Comparison of ENCODE assay signal across 23 cellular contexts in the genomic region with DNA sequence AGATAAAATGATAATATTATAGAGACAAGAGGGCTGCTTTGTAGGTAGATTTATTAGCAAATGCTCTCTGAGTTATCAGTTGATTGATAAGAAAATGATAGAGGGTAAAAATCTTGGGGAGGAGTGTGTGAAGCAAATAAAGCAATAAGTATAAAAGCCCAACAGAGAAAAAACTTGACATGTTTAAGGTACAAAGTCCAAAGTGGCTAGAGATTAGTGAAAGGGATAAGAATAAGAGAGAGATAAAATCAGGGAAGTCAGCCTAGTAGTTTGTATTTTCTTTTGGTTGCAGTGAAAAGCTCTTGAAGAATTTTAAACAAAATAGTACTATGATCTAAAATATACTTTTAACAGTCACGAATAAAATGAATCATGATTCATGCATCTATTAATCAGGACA.
DNase-seq lines count a peak whose midpoint lies in the region; FAIRE-seq and TF ChIP-seq lines count a peak whose summit lies in the region.
"Had no signal": no experiment of that assay in that cellular context is flagged by ENCODE, and none has a peak within 500 bp of the region (broad histone marks: within the 10 kb centered on the region; RNA-seq: fewer than 3 reads in every experiment).

No MANE protein-coding gene starts in this region.

- no peaks in the 10 kb centered on the region for H3K36me3 Mint-ChIP-seq in astrocyte (ENCODE audit: low read depth, unreplicated experiment)
- H3K36me3 Mint-ChIP-seq: CD8-positive, alpha-beta memory T cell had no signal

- H3K9me3 Mint-ChIP-seq in astrocyte (ENCODE audit: unreplicated experiment) = no peaks in the 10 kb centered on the region
- H3K9me3 Mint-ChIP-seq: CD8-positive, alpha-beta memory T cell; H9; HFFc6 had no signal

- H2AK5ac ChIP-seq in mesenchymal stem cell (ENCODE audit: low read length, severe bottlenecking) = no peak overlapping the region

- no peak overlapping the region for H2BK15ac ChIP-seq in mesenchymal stem cell (ENCODE audit: low read depth, poor library complexity, severe bottlenecking)

- H3K14ac ChIP-seq in mesenchymal stem cell (ENCODE audit: low read length in 2 of 2) = no peak overlapping the region

- H3K27ac ChIP-seq in astrocyte (ENCODE audit: low read depth, low read length) = no peak overlapping the region
- H3K27ac ChIP-seq in mesenchymal stem cell (ENCODE audit: low read length, poor library complexity, severe bottlenecking) = no peak overlapping the region
- H3K27ac ChIP-seq: BLaER1 treated with 17β-estradiol and CSF1 and Interleukin-3, amounts not matched to agents 10 nM and 100 nM; Peyer's patch; SJCRH30 had no signal

- no peak overlapping the region for H2AFZ ChIP-seq in astrocyte (ENCODE audit: low read depth, low read length)
- no peak overlapping the region for H2AFZ ChIP-seq in mesenchymal stem cell (ENCODE audit: low read depth, low read length)

- H3K9ac ChIP-seq in astrocyte (ENCODE audit: low read length) (no peak overlapping the region), mesenchymal stem cell (ENCODE audit: low read length) (peak overlapping the region; percentile 18)
- H3K9ac ChIP-seq: BLaER1 treated with 17β-estradiol and CSF1 and Interleukin-3, amounts not matched to agents 10 nM and 100 nM had no signal

- peak; percentile 15 for DNase-seq in DMS53 (lab: John Stamatoyannopoulos, UW)
- no peak for DNase-seq in DMS53 treated with DMSO at 0.1 percent for 48 hours (lab: John Stamatoyannopoulos, UW; ENCODE audit: unreplicated experiment)
- DNase-seq in astrocyte (ENCODE audit: low read depth) = no peak
- DNase-seq in mesenchymal stem cell = no peak
- no peak for DNase-seq in activated effector memory CD4-positive, alpha-beta T cell treated with anti-CD3 and anti-CD28 coated beads, Interleukin-2, amount 50 U/mL, for 16 hours
- DNase-seq in C1 segment of cervical spinal cord (lab: John Stamatoyannopoulos, UW) = no peak
- no peak for DNase-seq in foreskin melanocyte
- no peak for DNase-seq in SIG-M5 treated with dmso at 0.1 percent for 504 hours (lab: John Stamatoyannopoulos, UW; ENCODE audit: unreplicated experiment)
- DNase-seq: 8988T; CD8-positive, alpha-beta memory T cell; DMS79; H9; HFFc6; KBM-7; NCI-H1092 treated with DMSO at 0.1 percent for 48 hours; NCI-H1436 treated with DMSO at 0.1 percent for 48 hours; NCI-H2029; NCI-H2227 treated with DMSO at 0.1 percent for 48 hours; NCI-H510A; Peyer's patch; SJCRH30 had no signal

- H2BK5ac ChIP-seq in mesenchymal stem cell (ENCODE audit: low read depth, low read length, poor library complexity, severe bottlenecking) = no peak overlapping the region

- H3K27me3 ChIP-seq in astrocyte (ENCODE audit: insufficient read depth, low read length) = no peaks in the 10 kb centered on the region
- no peaks in the 10 kb centered on the region for H3K27me3 ChIP-seq in mesenchymal stem cell (ENCODE audit: control insufficient read depth in 1 of 2, insufficient read depth in 1 of 2, low read length in 2 of 2)
- H3K27me3 ChIP-seq: BLaER1 treated with 17β-estradiol and CSF1 and Interleukin-3, amounts not matched to agents 10 nM and 100 nM; Peyer's patch; SJCRH30 had no signal

- TF ChIP-seq CTCF in astrocyte (IDR thresholded peaks at IDR 0.05; ENCODE audit: insufficient read depth, low read depth, low read length) = no peak

- H3K4me3 ChIP-seq in astrocyte (ENCODE audit: insufficient read depth, low read depth, low read length) (no peak overlapping the region), mesenchymal stem cell (ENCODE audit: insufficient read depth in 1 of 2, low read depth in 1 of 2, low read length in 2 of 2) (no peak overlapping the region)
- H3K4me3 ChIP-seq: BLaER1 treated with 17β-estradiol and CSF1 and Interleukin-3, amounts not matched to agents 10 nM and 100 nM; Peyer's patch; SJCRH30 had no signal

- H2BK120ac ChIP-seq in mesenchymal stem cell (ENCODE audit: low read depth, low read length) = no peak overlapping the region

- H3K23ac ChIP-seq in mesenchymal stem cell (ENCODE audit: low read length in 2 of 2) = no peak overlapping the region

- no peaks in the 10 kb centered on the region for H3K36me3 ChIP-seq in astrocyte (ENCODE audit: insufficient read depth, low read length)
- no peaks in the 10 kb centered on the region for H3K36me3 ChIP-seq in mesenchymal stem cell (ENCODE audit: control insufficient read depth in 1 of 2, insufficient read depth in 2 of 2, low read depth in 1 of 2, low read length in 2 of 2)
- H3K36me3 ChIP-seq: BLaER1 treated with 17β-estradiol and CSF1 and Interleukin-3, amounts not matched to agents 10 nM and 100 nM; Peyer's patch; SJCRH30 had no signal

- peaks cover 4% of the 10 kb centered on the region for H3K4me1 ChIP-seq in astrocyte (ENCODE audit: insufficient read depth, low read length)
- H3K4me1 ChIP-seq in mesenchymal stem cell (ENCODE audit: control insufficient read depth, insufficient read depth, low read depth, low read length) = no peaks in the 10 kb centered on the region
- H3K4me1 ChIP-seq: BLaER1 treated with 17β-estradiol and CSF1 and Interleukin-3, amounts not matched to agents 10 nM and 100 nM; SJCRH30 had no signal

- no peak overlapping the region for H4K91ac ChIP-seq in mesenchymal stem cell (ENCODE audit: low read length)

- no peak overlapping the region for H3K4ac ChIP-seq in mesenchymal stem cell (ENCODE audit: low read depth in 1 of 2, low read length in 2 of 2)

- H3K4me3 Mint-ChIP-seq in astrocyte (ENCODE audit: unreplicated experiment) = no peak overlapping the region
- H3K4me3 Mint-ChIP-seq: CD8-positive, alpha-beta memory T cell; H9; HFFc6 had no signal

- H3K27me3 Mint-ChIP-seq in astrocyte (ENCODE audit: low read depth, unreplicated experiment) = no peaks in the 10 kb centered on the region

- H4K8ac ChIP-seq in mesenchymal stem cell (ENCODE audit: low read length) = no peak overlapping the region

- no peak overlapping the region for H3K27ac Mint-ChIP-seq in astrocyte (ENCODE audit: unreplicated experiment)
- H3K27ac Mint-ChIP-seq: CD8-positive, alpha-beta memory T cell; H9; HFFc6 had no signal

- no peaks in the 10 kb centered on the region for H3K79me2 ChIP-seq in astrocyte (ENCODE audit: insufficient read depth, low read length)

- FAIRE-seq in astrocyte (lab: Jason Lieb, UNC) = no peak
- FAIRE-seq: D721Med had no signal

- H3K18ac ChIP-seq in mesenchymal stem cell (ENCODE audit: low read depth in 1 of 2, low read length in 2 of 2) = no peak overlapping the region

- H3K9me3 ChIP-seq in astrocyte (ENCODE audit: insufficient read depth, low read depth, low read length) (no peaks in the 10 kb centered on the region), mesenchymal stem cell (ENCODE audit: control insufficient read depth, low read length) (no peaks in the 10 kb centered on the region)
- H3K9me3 ChIP-seq: Peyer's patch, SJCRH30 had no signal

- 83% methylated on average over 1 of the region's 1 CpG for WGBS in mesenchymal stem cell

- H3K4me1 Mint-ChIP-seq in astrocyte (ENCODE audit: low read depth, unreplicated experiment) = peaks cover 10% of the 10 kb centered on the region
- H3K4me1 Mint-ChIP-seq: CD8-positive, alpha-beta memory T cell had no signal

- H3K79me1 ChIP-seq in mesenchymal stem cell (replicated peaks; ENCODE audit: low read length, poor library complexity, severe bottlenecking) = no peaks in the 10 kb centered on the region

- no peaks in the 10 kb centered on the region for H4K20me1 ChIP-seq in astrocyte (ENCODE audit: insufficient read depth, low read length)
- H4K20me1 ChIP-seq: BLaER1 treated with 17β-estradiol and CSF1 and Interleukin-3, amounts not matched to agents 10 nM and 100 nM had no signal

- no peak overlapping the region for H2BK12ac ChIP-seq in mesenchymal stem cell (ENCODE audit: low read length in 2 of 2)

- peak overlapping the region; percentile 10 for H3K4me2 ChIP-seq in astrocyte (ENCODE audit: low read length)
- no peak overlapping the region for H3K4me2 ChIP-seq in mesenchymal stem cell (ENCODE audit: low read length, poor library complexity, severe bottlenecking)
- H3K4me2 ChIP-seq: BLaER1 treated with 17β-estradiol and CSF1 and Interleukin-3, amounts not matched to agents 10 nM and 100 nM had no signal
